18 cellular contexts compared by ENCODE assay signal in genomic region chr14:32419429-32419828, GRCh38.
"Had no signal": no experiment of that assay in that cellular context is flagged by ENCODE, and none has a peak within 500 bp of the region (broad histone marks: within the 10 kb centered on the region; RNA-seq: fewer than 3 reads in every experiment).

No MANE protein-coding gene starts in this region.

- H3K9me3 ChIP-seq: colonic mucosa had no signal

- FAIRE-seq: small intestine had no signal

- H3K9me3 Mint-ChIP-seq: T-helper 2 cell treated with Interferon-gamma antibody and Interleukin-4, amounts not matched to agents 5 μg/mL and 100 μg/mL, for 36 hours had no signal

- DNase-seq: activated CD4-positive, alpha-beta T cell treated with anti-CD3 and anti-CD28 coated beads, Interleukin-2, amount 50 U/mL, for 1 hour; activated CD8-positive, alpha-beta memory T cell treated with anti-CD3 and anti-CD28 coated beads for 24 hours; activated gamma-delta T cell treated with Interleukin-2 at 50 U/mL for 16 hours; amniotic stem cell; central memory CD4-positive, alpha-beta T cell; colonic mucosa; hypothalamus; mesenchymal stem cell; natural killer cell; retina; small intestine; stimulated activated CD4-positive, alpha-beta T cell treated with anti-CD3 and anti-CD28 coated beads, Interleukin-4, amount 100 ng/mL, for 4 hours; stimulated activated CD8-positive, alpha-beta memory T cell treated with anti-CD3 and anti-CD28 coated beads, Interleukin-4, amount 100 ng/mL, for 48 hours; stimulated activated naive CD4-positive, alpha-beta T cell treated with Interleukin-2 at 50 U/mL for 16 hours; transverse colon had no signal

- H3K4me1 Mint-ChIP-seq: natural killer cell had no signal

- H3K27ac ChIP-seq: colonic mucosa had no signal

- H3K4me1 ChIP-seq: colonic mucosa had no signal

- H3K36me3 Mint-ChIP-seq: natural killer cell had no signal

- H3K27me3 ChIP-seq: colonic mucosa, transverse colon had no signal

- ATAC-seq: esophagus mucosa, natural killer cell had no signal

- H3K4me3 Mint-ChIP-seq: activated naive CD8-positive, alpha-beta T cell; natural killer cell; T-helper 2 cell treated with Interferon-gamma antibody and Interleukin-4, amounts not matched to agents 5 μg/mL and 100 μg/mL, for 36 hours had no signal

- H3K36me3 ChIP-seq: colonic mucosa, transverse colon had no signal

- H3K4me3 ChIP-seq: colonic mucosa, transverse colon had no signal

- H3K27ac Mint-ChIP-seq: activated naive CD8-positive, alpha-beta T cell; natural killer cell; T-helper 2 cell treated with Interferon-gamma antibody and Interleukin-4, amounts not matched to agents 5 μg/mL and 100 μg/mL, for 36 hours had no signal
